Comparison of ENCODE assay signal across 22 cellular contexts in genomic region chr19:38163419-38164290, GRCh38.
"Had no signal": no experiment of that assay in that cellular context is flagged by ENCODE, and none has a peak within 500 bp of the region (broad histone marks: within the 10 kb centered on the region; RNA-seq: fewer than 3 reads in every experiment).

No MANE protein-coding gene starts in this region.

- H3K27ac ChIP-seq: coronary artery, heart left ventricle, neutrophil, psoas muscle, right lobe of liver, suprapubic skin, thyroid gland had no signal

- ATAC-seq: heart left ventricle, left colon, left ventricle myocardium superior, psoas muscle, right lobe of liver had no signal

- H3K27ac Mint-ChIP-seq: nephron, type B pancreatic cell had no signal

- DNase-seq: effector CD4-positive, alpha-beta T cell; foreskin melanocyte; heart left ventricle; hippocampal formation; left colon; left ventricle myocardium superior; mesendoderm; naive B cell; psoas muscle; retina; right lobe of liver; stimulated activated CD4-positive, alpha-beta T cell treated with anti-CD3 and anti-CD28 coated beads, Interleukin-15, amount 100 ng/mL, for 24 hours; stimulated activated CD4-positive, alpha-beta T cell treated with anti-CD3 and anti-CD28 coated beads, Interleukin-1b, Interleukin-23, amount 100 ng/mL, for 48 hours; stimulated activated CD4-positive, alpha-beta T cell treated with anti-CD3 and anti-CD28 coated beads, Interleukin-4, amount 100 ng/mL, for 24 hours; stimulated activated naive CD4-positive, alpha-beta T cell; thyroid gland had no signal

- H3K27me3 Mint-ChIP-seq: naive B cell, type B pancreatic cell had no signal

- H3K9me3 Mint-ChIP-seq: type B pancreatic cell had no signal

- H3K4me3 Mint-ChIP-seq: nephron, type B pancreatic cell had no signal

- H3K4me1 ChIP-seq: heart left ventricle, psoas muscle, right lobe of liver, suprapubic skin, thyroid gland had no signal

- H3K27me3 ChIP-seq: heart left ventricle, neutrophil, right lobe of liver, suprapubic skin, thyroid gland had no signal

- H3K4me3 ChIP-seq: coronary artery, heart left ventricle, lung, psoas muscle, right lobe of liver, suprapubic skin, thyroid gland had no signal

- H3K9me3 ChIP-seq: neutrophil, thyroid gland had no signal
